ENCODE assay signal across 8 cellular contexts in genomic region chr10:101840741-101841453, GRCh38. TPM values are rescaled to one million over a fixed set of nuclear protein-coding genes. Genes with fewer than 3 reads are reported as not detected.
DNase-seq lines count a peak whose midpoint lies in the region; ATAC-seq, FAIRE-seq and TF ChIP-seq lines count a peak whose summit lies in the region.

No MANE protein-coding gene starts in this region.

- no peak for FAIRE-seq in D721Med (lab: Jason Lieb, UNC)

- peaks cover 26% of the 10 kb centered on the region for H3K27me3 ChIP-seq in neural cell (ENCODE audit: insufficient read depth, low read depth, low read length)

- H3K9me3 ChIP-seq in neural cell (ENCODE audit: low read length): no peaks in the 10 kb centered on the region

- ATAC-seq in GM21528 (IDR thresholded peaks at IDR 0.05; ENCODE audit: low FRiP score, unreplicated experiment): peak; percentile 41

- H4K20me1 ChIP-seq in neural cell (ENCODE audit: insufficient read depth): no peaks in the 10 kb centered on the region

- in situ Hi-C loops in KBM-7 (cut with MboI; ENCODE audit: low pct_unique_long_range_greater_than_20kb, low sequenced_read_pairs): no loop called here

- no peaks in the 10 kb centered on the region for H3F3A ChIP-seq in neural cell (ENCODE audit: insufficient read depth, low read length, poor library complexity, severe bottlenecking)

- no peak overlapping the region for H3K27ac ChIP-seq in neural cell (ENCODE audit: low read length)
- no peak overlapping the region for H3K27ac ChIP-seq in substantia nigra (ENCODE audit: low read depth, low read length, poor library complexity, severe bottlenecking)

- no peaks in the 10 kb centered on the region for H3K79me2 ChIP-seq in neural cell (replicated peaks; ENCODE audit: insufficient read depth, low read length)

- peak; percentile 77 for DNase-seq in D721Med (ENCODE audit: insufficient read length, low spot score)
- DNase-seq in KBM-7: peak; percentile 86
- peak; percentile 76 for DNase-seq in RPMI8226
- peak; percentile 69 for DNase-seq in activated gamma-delta T cell treated with Interleukin-2 at 50 U/mL for 16 hours
- DNase-seq in fibroblast of villous mesenchyme (ENCODE audit: low read depth): peak; percentile 81
- DNase-seq in substantia nigra (lab: John Stamatoyannopoulos, UW): peak; percentile 28 to 88 (median 77)

- H2AFZ ChIP-seq in neural cell (ENCODE audit: low read depth, low read length): no peak overlapping the region

- peak; percentile 93 for TF ChIP-seq RAD21 in neural cell (conservative IDR thresholded peaks at IDR 0.05)

- peak overlapping the region; percentile 52 for H3K4me3 ChIP-seq in fibroblast of villous mesenchyme (ENCODE audit: low read depth, low read length)
- H3K4me3 ChIP-seq in neural cell (ENCODE audit: low read length): peak overlapping the region; percentile 50

- no peaks in the 10 kb centered on the region for H3K9me2 ChIP-seq in neural cell (ENCODE audit: insufficient read depth, low read length)

- H3K4me2 ChIP-seq in neural cell (ENCODE audit: low read length): no peak overlapping the region

- no peak for TF ChIP-seq EP300 in neural cell (conservative IDR thresholded peaks at IDR 0.05; ENCODE audit: poor library complexity, severe bottlenecking)

- H3K9ac ChIP-seq in neural cell (ENCODE audit: low read length): peak overlapping the region; percentile 25

- no peaks in the 10 kb centered on the region for H3K36me3 ChIP-seq in neural cell (ENCODE audit: insufficient read depth, low read length)

- TF ChIP-seq CTCF in D721Med (IDR thresholded peaks at IDR 0.05; ENCODE audit: insufficient read depth, missing control alignments): peak; percentile 86
- TF ChIP-seq CTCF in fibroblast of villous mesenchyme (IDR thresholded peaks at IDR 0.05; ENCODE audit: insufficient read depth, low read depth, low read length): peak; percentile 96
- peak; percentile 95 for TF ChIP-seq CTCF in neural cell (IDR thresholded peaks at IDR 0.05; ENCODE audit: poor library complexity, severe bottlenecking)

TF ChIP-seq in neural cell, 6 proteins besides CTCF, POLR2A, EP300 and RAD21:
- TF ChIP-seq, protein P1, sequence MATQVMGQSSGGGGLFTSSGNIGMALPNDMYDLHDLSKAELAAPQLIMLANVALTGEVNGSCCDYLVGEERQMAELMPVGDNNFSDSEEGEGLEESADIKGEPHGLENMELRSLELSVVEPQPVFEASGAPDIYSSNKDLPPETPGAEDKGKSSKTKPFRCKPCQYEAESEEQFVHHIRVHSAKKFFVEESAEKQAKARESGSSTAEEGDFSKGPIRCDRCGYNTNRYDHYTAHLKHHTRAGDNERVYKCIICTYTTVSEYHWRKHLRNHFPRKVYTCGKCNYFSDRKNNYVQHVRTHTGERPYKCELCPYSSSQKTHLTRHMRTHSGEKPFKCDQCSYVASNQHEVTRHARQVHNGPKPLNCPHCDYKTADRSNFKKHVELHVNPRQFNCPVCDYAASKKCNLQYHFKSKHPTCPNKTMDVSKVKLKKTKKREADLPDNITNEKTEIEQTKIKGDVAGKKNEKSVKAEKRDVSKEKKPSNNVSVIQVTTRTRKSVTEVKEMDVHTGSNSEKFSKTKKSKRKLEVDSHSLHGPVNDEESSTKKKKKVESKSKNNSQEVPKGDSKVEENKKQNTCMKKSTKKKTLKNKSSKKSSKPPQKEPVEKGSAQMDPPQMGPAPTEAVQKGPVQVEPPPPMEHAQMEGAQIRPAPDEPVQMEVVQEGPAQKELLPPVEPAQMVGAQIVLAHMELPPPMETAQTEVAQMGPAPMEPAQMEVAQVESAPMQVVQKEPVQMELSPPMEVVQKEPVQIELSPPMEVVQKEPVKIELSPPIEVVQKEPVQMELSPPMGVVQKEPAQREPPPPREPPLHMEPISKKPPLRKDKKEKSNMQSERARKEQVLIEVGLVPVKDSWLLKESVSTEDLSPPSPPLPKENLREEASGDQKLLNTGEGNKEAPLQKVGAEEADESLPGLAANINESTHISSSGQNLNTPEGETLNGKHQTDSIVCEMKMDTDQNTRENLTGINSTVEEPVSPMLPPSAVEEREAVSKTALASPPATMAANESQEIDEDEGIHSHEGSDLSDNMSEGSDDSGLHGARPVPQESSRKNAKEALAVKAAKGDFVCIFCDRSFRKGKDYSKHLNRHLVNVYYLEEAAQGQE (IDR thresholded peaks at IDR 0.05; ENCODE audit: borderline replicate concordance): peak; percentile 85
- TF ChIP-seq EZH2 (IDR thresholded peaks at IDR 0.05; ENCODE audit: borderline replicate concordance, insufficient read depth, low read length, poor library complexity, severe bottlenecking): no peak
- TF ChIP-seq MXI1 (conservative IDR thresholded peaks at IDR 0.05; ENCODE audit: poor library complexity, severe bottlenecking): no peak
- TF ChIP-seq SMC3 (conservative IDR thresholded peaks at IDR 0.05; ENCODE audit: poor library complexity): peak; percentile 95
- no peak for TF ChIP-seq POLR2AphosphoS5 (IDR thresholded peaks at IDR 0.05)

RNA-seq across cellular contexts. Expression of gene KCNIP2, which starts 2.7 kb away (rescaled TPM):
- total RNA-seq in fibroblast of villous mesenchyme: 0.86 and 0.97 TPM in 2 replicates
- polyA plus RNA-seq in neural cell: 8.9 and 10.0 TPM in 2 replicates
- 5.4 and 6.0 TPM in 2 replicates for polyA minus RNA-seq in neural cell

RNA-seq across cellular contexts. Expression of gene OGA, which starts 22.7 kb away (rescaled TPM):
- 80.3 and 93.1 TPM in 2 replicates for total RNA-seq in fibroblast of villous mesenchyme
- polyA plus RNA-seq in neural cell: 318 and 357 TPM in 2 replicates
- 480 and 503 TPM in 2 replicates for polyA minus RNA-seq in neural cell

RNA-seq across cellular contexts. Expression of gene NPM3, which starts 57.7 kb away (rescaled TPM):
- 63.5 and 94.7 TPM in 2 replicates for total RNA-seq in fibroblast of villous mesenchyme
- 49.1 and 53.0 TPM in 2 replicates for polyA plus RNA-seq in neural cell
- 9.8 and 15.1 TPM in 2 replicates for polyA minus RNA-seq in neural cell
